Comparison of ENCODE assay signal across 19 cellular contexts in genomic region chr11:9077164-9077563, GRCh38. TPM values are rescaled to one million over a fixed set of nuclear protein-coding genes. Genes with fewer than 3 reads are reported as not detected.
"Had no signal": no experiment of that assay in that cellular context is flagged by ENCODE, and none has a peak within 500 bp of the region (broad histone marks: within the 10 kb centered on the region; RNA-seq: fewer than 3 reads in every experiment).

No MANE protein-coding gene starts in this region.

- H3K4me1 Mint-ChIP-seq: activated B cell treated with CpG ODN at 0.5 μM for 24 hours; activated T-helper 17 cell treated with anti-CD3 and anti-CD28 coated beads, Interleukin-2, amount 50 U/mL, for 72 hours; T-cell had no signal

- H3K27ac Mint-ChIP-seq: activated B cell treated with CpG ODN at 0.5 μM for 24 hours; activated CD4-positive, alpha-beta memory T cell treated with anti-CD3 and anti-CD28 coated beads for 36 hours; activated CD8-positive, alpha-beta memory T cell treated with anti-CD3 and anti-CD28 coated beads, Interleukin-2, amount 10 ng/mL, durations not matched to agents 7 days and 5 days; activated T-helper 17 cell treated with anti-CD3 and anti-CD28 coated beads, Interleukin-2, amount 50 U/mL, for 72 hours; naive thymus-derived CD4-positive, alpha-beta T cell; T-cell had no signal

- H3K79me2 ChIP-seq: hepatocyte had no signal

- H3K4me3 Mint-ChIP-seq: activated B cell treated with CpG ODN at 0.5 μM for 24 hours; activated CD4-positive, alpha-beta memory T cell treated with anti-CD3 and anti-CD28 coated beads for 36 hours; activated CD8-positive, alpha-beta memory T cell treated with anti-CD3 and anti-CD28 coated beads, Interleukin-2, amount 10 ng/mL, durations not matched to agents 7 days and 5 days; activated T-helper 17 cell treated with anti-CD3 and anti-CD28 coated beads, Interleukin-2, amount 50 U/mL, for 72 hours; naive thymus-derived CD4-positive, alpha-beta T cell; T-cell had no signal

- H3K27ac ChIP-seq: body of pancreas, hepatocyte, tibial nerve, vagina had no signal

- H3K9me3 ChIP-seq: body of pancreas, tibial nerve, vagina had no signal

- H3K36me3 Mint-ChIP-seq: activated CD4-positive, alpha-beta memory T cell treated with anti-CD3 and anti-CD28 coated beads for 36 hours; activated CD8-positive, alpha-beta memory T cell treated with anti-CD3 and anti-CD28 coated beads, Interleukin-2, amount 10 ng/mL, durations not matched to agents 7 days and 5 days; naive thymus-derived CD4-positive, alpha-beta T cell; T-cell had no signal

- H3K9me3 Mint-ChIP-seq: activated B cell treated with CpG ODN at 0.5 μM for 24 hours; activated CD4-positive, alpha-beta memory T cell treated with anti-CD3 and anti-CD28 coated beads for 36 hours; activated T-helper 17 cell treated with anti-CD3 and anti-CD28 coated beads, Interleukin-2, amount 50 U/mL, for 72 hours; T-cell had no signal

- H3K36me3 ChIP-seq: tibial nerve, vagina had no signal

- ATAC-seq: activated CD8-positive, alpha-beta memory T cell treated with anti-CD3 and anti-CD28 coated beads, Interleukin-2, amount 10 ng/mL, durations not matched to agents 7 days and 5 days; activated T-helper 17 cell treated with anti-CD3 and anti-CD28 coated beads, Interleukin-2, amount 50 U/mL, for 72 hours; body of pancreas; left colon; naive thymus-derived CD4-positive, alpha-beta T cell; T-cell had no signal

- H3K27me3 ChIP-seq: body of pancreas, dorsolateral prefrontal cortex, hepatocyte, tibial nerve, vagina had no signal

- H3K4me2 ChIP-seq: hepatocyte had no signal

- H3K4me3 ChIP-seq: body of pancreas, dorsolateral prefrontal cortex, hepatocyte, tibial nerve, vagina had no signal

- H2AFZ ChIP-seq: hepatocyte had no signal

- DNase-seq: activated B cell treated with CpG ODN at 0.5 μM for 24 hours; activated CD4-positive, alpha-beta memory T cell treated with anti-CD3 and anti-CD28 coated beads for 36 hours; activated CD4-positive, alpha-beta T cell treated with anti-CD3 and anti-CD28 coated beads for 4 hours; activated CD8-positive, alpha-beta memory T cell treated with anti-CD3 and anti-CD28 coated beads, Interleukin-2, amount 10 ng/mL, durations not matched to agents 7 days and 5 days; activated naive CD4-positive, alpha-beta T cell treated with Interleukin-2 at 50 U/mL for 16 hours; activated T-cell treated with anti-CD3 and anti-CD28 coated beads, Interleukin-2, amount 50 U/mL, for 1 hour; body of pancreas; caudate nucleus; dorsolateral prefrontal cortex; left colon; naive thymus-derived CD4-positive, alpha-beta T cell; stimulated activated CD4-positive, alpha-beta T cell treated with anti-CD3 and anti-CD28 coated beads, Interleukin-2, amount 100 ng/mL, for 24 hours; stimulated activated naive CD4-positive, alpha-beta T cell treated with Interleukin-2 at 50 U/mL for 16 hours; T-cell had no signal

- H3K4me1 ChIP-seq: body of pancreas had no signal

RNA-seq across cellular contexts. Expression of gene SCUBE2, which starts 14.2 kb away (rescaled TPM):
- total RNA-seq: activated B cell treated with CpG ODN at 0.5 μM for 24 hours; activated CD4-positive, alpha-beta memory T cell treated with anti-CD3 and anti-CD28 coated beads for 36 hours; activated CD8-positive, alpha-beta memory T cell treated with anti-CD3 and anti-CD28 coated beads, Interleukin-2, amount 10 ng/mL, durations not matched to agents 7 days and 5 days; mononuclear cell had no signal
- polyA plus RNA-seq: naive thymus-derived CD4-positive, alpha-beta T cell had no signal
